8 cellular contexts compared by ENCODE assay signal in genomic region chr5:9653811-9654210, GRCh38. TPM values are rescaled to one million over a fixed set of nuclear protein-coding genes. Genes with fewer than 3 reads are reported as not detected.
DNase-seq lines count a peak whose midpoint lies in the region; ATAC-seq and TF ChIP-seq lines count a peak whose summit lies in the region.

No MANE protein-coding gene starts in this region.

- no peaks in the 10 kb centered on the region for H3K9me3 Mint-ChIP-seq in activated naive CD8-positive, alpha-beta T cell treated with anti-CD3 and anti-CD28 coated beads for 36 hours

- DNase-seq in Caki2 (ENCODE audit: low read depth) (peak; percentile 36), foreskin fibroblast (peak; percentile 87 to 95), NCI-H146 treated with DMSO at 0.1 percent for 48 hours (lab: John Stamatoyannopoulos, UW; ENCODE audit: unreplicated experiment) (no peak), NCI-H2107 (lab: John Stamatoyannopoulos, UW) (no peak)
- no peak for DNase-seq in activated CD4-positive, CD25-positive, alpha-beta regulatory T cell treated with anti-CD3 and anti-CD28 coated beads, Interleukin-2, amount 50 U/mL, for 72 hours
- no peak for DNase-seq in activated naive CD8-positive, alpha-beta T cell treated with anti-CD3 and anti-CD28 coated beads for 36 hours

- no peaks in the 10 kb centered on the region for H3K27me3 Mint-ChIP-seq in activated naive CD8-positive, alpha-beta T cell treated with anti-CD3 and anti-CD28 coated beads for 36 hours

- H3K27ac Mint-ChIP-seq in activated naive CD8-positive, alpha-beta T cell treated with anti-CD3 and anti-CD28 coated beads for 36 hours: no peak overlapping the region

- in situ Hi-C loops in Caki2 (cut with HindIII; ENCODE audit: low pct_unique_long_range_greater_than_20kb, low sequenced_read_pairs): no loop called here

- TF ChIP-seq CTCF in foreskin fibroblast (IDR thresholded peaks at IDR 0.05; ENCODE audit: low read depth, low read length): no peak

- ATAC-seq in GM21390 (IDR thresholded peaks at IDR 0.05; ENCODE audit: unreplicated experiment) (peak; percentile 90), HG03575 (IDR thresholded peaks at IDR 0.05; ENCODE audit: extremely low read depth, insufficient number of reproducible peaks, low FRiP score, unreplicated experiment) (peak; percentile 97)

- no peaks in the 10 kb centered on the region for H3K4me1 Mint-ChIP-seq in activated naive CD8-positive, alpha-beta T cell treated with anti-CD3 and anti-CD28 coated beads for 36 hours

- H3K4me3 ChIP-seq in foreskin fibroblast (ENCODE audit: low read depth in 1 of 2, low read length in 2 of 2): no peak overlapping the region

- no peaks in the 10 kb centered on the region for H3K36me3 Mint-ChIP-seq in activated naive CD8-positive, alpha-beta T cell treated with anti-CD3 and anti-CD28 coated beads for 36 hours

- no peak overlapping the region for H3K4me3 Mint-ChIP-seq in activated naive CD8-positive, alpha-beta T cell treated with anti-CD3 and anti-CD28 coated beads for 36 hours

RNA-seq across cellular contexts. Expression of gene TAS2R1, which starts 23.7 kb away (rescaled TPM):
- total RNA-seq in Caki2 (2014; rRNA removed; shearing (Covaris generic); ENCODE audit: low replicate concordance): not detected in 2 replicates
- not detected for total RNA-seq in activated naive CD8-positive, alpha-beta T cell treated with anti-CD3 and anti-CD28 coated beads for 36 hours

Comparison
In these comparisons a context has a peak if more than half of its experiments do, and no peak if none do; other contexts are left out.
1. DNase-seq: peak in Caki2 (single experiment) and foreskin fibroblast (2 of 2); none in activated CD4-positive, CD25-positive, alpha-beta regulatory T cell treated with anti-CD3 and anti-CD28 coated beads, Interleukin-2, amount 50 U/mL, for 72 hours (single experiment), NCI-H146 treated with DMSO at 0.1 percent for 48 hours (single experiment), NCI-H2107 (single experiment) and activated naive CD8-positive, alpha-beta T cell treated with anti-CD3 and anti-CD28 coated beads for 36 hours (single experiment).